12 cellular contexts compared by ENCODE assay signal in genomic region chr7:142807855-142808460, GRCh38. TPM values are rescaled to one million over a fixed set of nuclear protein-coding genes. Genes with fewer than 3 reads are reported as not detected.
DNase-seq lines count a peak whose midpoint lies in the region; ATAC-seq, FAIRE-seq and TF ChIP-seq lines count a peak whose summit lies in the region.
"Had no signal": no experiment of that assay in that cellular context is flagged by ENCODE, and none has a peak within 500 bp of the region (broad histone marks: within the 10 kb centered on the region; RNA-seq: fewer than 3 reads in every experiment).

No MANE protein-coding gene starts in this region.

- peaks cover 4% of the 10 kb centered on the region for H3K27me3 ChIP-seq in osteoblast (ENCODE audit: insufficient read depth, low read length)
- no peaks in the 10 kb centered on the region for H3K27me3 ChIP-seq in GM23338 (ENCODE audit: insufficient read depth)

- H4K20me1 ChIP-seq in osteoblast (ENCODE audit: insufficient read depth, low read length) (no peaks in the 10 kb centered on the region), GM23338 (replicated peaks; ENCODE audit: insufficient read depth) (no peaks in the 10 kb centered on the region)

- H3K36me3 ChIP-seq in osteoblast (ENCODE audit: insufficient read depth, low read length) (no peaks in the 10 kb centered on the region), GM23338 (ENCODE audit: insufficient read depth) (no peaks in the 10 kb centered on the region)
- H3K36me3 ChIP-seq: cardiac muscle cell had no signal

- peak; percentile 82 for FAIRE-seq in GM18507 (lab: Jason Lieb, UNC)

- no peak for TF ChIP-seq CTCF in osteoblast (IDR thresholded peaks at IDR 0.05; ENCODE audit: extremely low read depth, low read depth, low read length)
- TF ChIP-seq CTCF in GM23338 (conservative IDR thresholded peaks at IDR 0.05; ENCODE audit: low read depth in 2 of 2): no peak
- TF ChIP-seq CTCF in GM13977 (IDR thresholded peaks at IDR 0.05; ENCODE audit: extremely low read depth, insufficient read depth, missing control alignments): no peak

- H3K9me3 Mint-ChIP-seq in activated T-helper 17 cell treated with anti-CD3 and anti-CD28 coated beads, Interleukin-2, amount 50 U/mL, for 72 hours: no peaks in the 10 kb centered on the region
- H3K9me3 Mint-ChIP-seq in GM23338: no peaks in the 10 kb centered on the region; the same call in 2 of the 3 replicates

- H3K27me3 Mint-ChIP-seq in activated T-helper 17 cell treated with anti-CD3 and anti-CD28 coated beads, Interleukin-2, amount 50 U/mL, for 72 hours: no peaks in the 10 kb centered on the region
- H3K27me3 Mint-ChIP-seq in GM23338 (ENCODE audit: insufficient read depth, low read depth, poor library complexity): peaks cover 18% of the 10 kb centered on the region

- H3K79me2 ChIP-seq in osteoblast (ENCODE audit: insufficient read depth, low read length): no peaks in the 10 kb centered on the region
- H3K79me2 ChIP-seq in GM23338 (replicated peaks; ENCODE audit: insufficient read depth): no peaks in the 10 kb centered on the region

- H3K4me3 Mint-ChIP-seq in activated T-helper 17 cell treated with anti-CD3 and anti-CD28 coated beads, Interleukin-2, amount 50 U/mL, for 72 hours: peak overlapping the region; percentile 92
- no peak overlapping the region for H3K4me3 Mint-ChIP-seq in GM23338

- H3K27ac ChIP-seq in osteoblast (ENCODE audit: low read depth, low read length) (peak overlapping the region; percentile 62), GM23338 (ENCODE audit: low read depth) (no peak overlapping the region)
- H3K27ac ChIP-seq: cardiac muscle cell, HL-60 had no signal

- H3K4me2 ChIP-seq in osteoblast (ENCODE audit: insufficient read depth, low read length) (no peak overlapping the region), GM23338 (no peak overlapping the region)

- peak overlapping the region; percentile 98 for H3K27ac Mint-ChIP-seq in activated T-helper 17 cell treated with anti-CD3 and anti-CD28 coated beads, Interleukin-2, amount 50 U/mL, for 72 hours
- H3K27ac Mint-ChIP-seq in GM23338: no peak overlapping the region

- ATAC-seq in activated T-helper 17 cell treated with anti-CD3 and anti-CD28 coated beads, Interleukin-2, amount 50 U/mL, for 72 hours (replicated peaks): peak; percentile 27
- no peak for ATAC-seq in GM23338

- no peaks in the 10 kb centered on the region for H3F3A ChIP-seq in GM23338 (replicated peaks; ENCODE audit: low read depth)

- H3K4me1 Mint-ChIP-seq in activated T-helper 17 cell treated with anti-CD3 and anti-CD28 coated beads, Interleukin-2, amount 50 U/mL, for 72 hours: peaks cover 84% of the 10 kb centered on the region
- peaks cover 50% of the 10 kb centered on the region for H3K4me1 Mint-ChIP-seq in GM23338

- DNase-seq in GM18507 (ENCODE audit: extremely low spot score, insufficient read length, low read depth) (no peak), HT1080 (ENCODE audit: low read depth) (peak; percentile 87), osteoblast (ENCODE audit: insufficient read length, low spot score, missing footprints) (no peak), superior temporal gyrus (ENCODE audit: extremely low spot score) (no peak), GM23338 (ENCODE audit: low spot score) (no peak), NCI-H1092 (lab: John Stamatoyannopoulos, UW) (no peak), GM13977 (ENCODE audit: low spot score) (no peak)
- DNase-seq: kidney glomerular epithelial cell, SHP77 had no signal

- no peaks in the 10 kb centered on the region for H3K9me2 ChIP-seq in GM23338 (ENCODE audit: insufficient read depth)

- no peaks in the 10 kb centered on the region for H3K9me3 ChIP-seq in osteoblast (ENCODE audit: low read depth, low read length)

- H3K4me3 ChIP-seq in osteoblast (ENCODE audit: insufficient read depth, low read length) (no peak overlapping the region), GM23338 (no peak overlapping the region)
- H3K4me3 ChIP-seq: cardiac muscle cell had no signal

- in situ Hi-C loops in GM13977 (cut with MboI; ENCODE audit: low pct_unique_long_range_greater_than_20kb, low sequenced_read_pairs, unreplicated experiment): no loop called here

- H3K4me1 ChIP-seq in osteoblast (ENCODE audit: insufficient read depth, low read length): peaks cover 29% of the 10 kb centered on the region
- peaks cover 38% of the 10 kb centered on the region for H3K4me1 ChIP-seq in GM23338 (ENCODE audit: insufficient read depth)

- H2AFZ ChIP-seq in osteoblast (ENCODE audit: low read length): no peak overlapping the region
- no peak overlapping the region for H2AFZ ChIP-seq in GM23338

- H3K36me3 Mint-ChIP-seq in activated T-helper 17 cell treated with anti-CD3 and anti-CD28 coated beads, Interleukin-2, amount 50 U/mL, for 72 hours (ENCODE audit: low read depth): peaks cover 71% of the 10 kb centered on the region
- H3K36me3 Mint-ChIP-seq in GM23338 (ENCODE audit: low read depth): peaks cover 13% of the 10 kb centered on the region; the same call in 2 of the 3 replicates

TF ChIP-seq in GM23338, 12 proteins besides CTCF, POLR2A, EP300 and RAD21:
- TF ChIP-seq REST (IDR thresholded peaks at IDR 0.05; ENCODE audit: unreplicated experiment) (no peak), CREB1 (CRISPR knock-in tag; IDR thresholded peaks at IDR 0.05; ENCODE audit: low read depth) (no peak), ZNF331 (CRISPR knock-in tag; IDR thresholded peaks at IDR 0.05; ENCODE audit: low read depth) (no peak), NANOG (IDR thresholded peaks at IDR 0.05; ENCODE audit: borderline replicate concordance) (no peak), STAT1 (IDR thresholded peaks at IDR 0.05; ENCODE audit: unreplicated experiment) (no peak), JUNB (IDR thresholded peaks at IDR 0.05; ENCODE audit: unreplicated experiment) (no peak)

RNA-seq across cellular contexts. Expression of gene PRSS2, which starts 37.2 kb away (rescaled TPM):
- total RNA-seq in HT1080 (2014; rRNA removed; shearing (Covaris generic)): not detected in 2 replicates
- polyA plus RNA-seq in HT1080 (2015; cell fraction: cytosol; rRNA removed): not detected in 2 replicates
- polyA plus RNA-seq in HT1080 (2015; cell fraction: nucleus; rRNA removed): not detected in 2 replicates
- not detected for total RNA-seq in activated T-helper 17 cell treated with anti-CD3 and anti-CD28 coated beads, Interleukin-2, amount 50 U/mL, for 72 hours
- total RNA-seq in osteoblast: not detected in 2 replicates
- not detected in 2 replicates for total RNA-seq in GM23338 (2014; rRNA removed; shearing (Covaris generic))
- polyA plus RNA-seq in GM23338 (2016; fragmentation: Nextera tagmentation; extraction: Ambion mirVana): not detected in 2 replicates
- total RNA-seq: cardiac muscle cell had no signal
- polyA plus RNA-seq: cardiac muscle cell had no signal

RNA-seq across cellular contexts. Expression of gene EPHB6, which starts 46.9 kb away (rescaled TPM):
- 1.5 and 4.0 TPM in 2 replicates for total RNA-seq in HT1080 (2014; rRNA removed; shearing (Covaris generic))
- polyA plus RNA-seq in HT1080 (2015; cell fraction: cytosol; rRNA removed): 2.7 and 3.8 TPM in 2 replicates
- polyA plus RNA-seq in HT1080 (2015; cell fraction: nucleus; rRNA removed): 8.2 and 11.4 TPM in 2 replicates
- total RNA-seq in activated T-helper 17 cell treated with anti-CD3 and anti-CD28 coated beads, Interleukin-2, amount 50 U/mL, for 72 hours: 10 to 100 TPM in 1 of 2 donors, 1 to 10 TPM in 1; 8.0 to 14.9 TPM
- 2.4 and 4.0 TPM in 2 replicates for total RNA-seq in osteoblast
- 18.1 and 20.8 TPM in 2 replicates for total RNA-seq in GM23338 (2014; rRNA removed; shearing (Covaris generic))
- 27.5 and 33.2 TPM in 2 replicates for polyA plus RNA-seq in GM23338 (2016; fragmentation: Nextera tagmentation; extraction: Ambion mirVana)

RNA-seq across cellular contexts. Expression of gene PRSS1, which starts 58.7 kb away (rescaled TPM):
- total RNA-seq in HT1080 (2014; rRNA removed; shearing (Covaris generic)): not detected in 2 replicates
- polyA plus RNA-seq in HT1080 (2015; cell fraction: cytosol; rRNA removed): not detected in 2 replicates
- not detected in 2 replicates for polyA plus RNA-seq in HT1080 (2015; cell fraction: nucleus; rRNA removed)
- not detected for total RNA-seq in activated T-helper 17 cell treated with anti-CD3 and anti-CD28 coated beads, Interleukin-2, amount 50 U/mL, for 72 hours
- total RNA-seq in osteoblast: not detected in 2 replicates
- not detected in 2 replicates for total RNA-seq in GM23338 (2014; rRNA removed; shearing (Covaris generic))
- polyA plus RNA-seq in GM23338 (2016; fragmentation: Nextera tagmentation; extraction: Ambion mirVana): not detected in 2 replicates
- total RNA-seq: cardiac muscle cell had no signal
- polyA plus RNA-seq: cardiac muscle cell had no signal
